In the genomic region with DNA sequence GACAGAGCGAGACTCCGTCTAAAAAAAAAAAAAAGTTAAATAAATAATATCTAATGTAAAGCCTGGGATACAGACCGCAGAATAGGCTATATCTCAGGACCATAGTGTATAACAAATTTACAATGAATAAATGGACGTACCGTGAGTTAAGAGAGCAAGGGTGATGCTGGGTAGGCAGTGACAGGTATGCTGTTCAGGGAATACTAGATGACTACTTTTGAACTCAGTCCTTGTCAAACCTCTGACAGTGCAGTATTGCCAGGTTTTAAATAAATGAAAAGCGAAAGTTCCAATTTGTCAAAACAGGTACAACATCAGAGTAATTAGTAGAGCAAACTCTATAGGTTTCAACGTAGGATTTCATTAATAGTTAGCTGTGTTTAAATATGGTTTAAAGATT, we compare ENCODE assay signal across 33 cellular contexts.
"Had no signal": no experiment of that assay in that cellular context is flagged by ENCODE, and none has a peak within 500 bp of the region (broad histone marks: within the 10 kb centered on the region; RNA-seq: fewer than 3 reads in every experiment).

No MANE protein-coding gene starts in this region.

- H3K4me2 ChIP-seq: PC-9 had no signal

- H3K27ac ChIP-seq: PC-9, RWPE1, SJCRH30, SK-N-MC had no signal

- H3K36me3 ChIP-seq: MG63, SJCRH30 had no signal

- H3K27me3 ChIP-seq: MG63, SJCRH30 had no signal

- H3K9me3 ChIP-seq: MG63, SJCRH30 had no signal

- H3K4me3 ChIP-seq: MG63, PC-9, SJCRH30, SK-N-MC had no signal

- DNase-seq: Kasumi-1, MG63, NCI-H1048, NCI-H1092 treated with DMSO at 0.1 percent for 48 hours, NCI-H1105 treated with DMSO at 0.1 percent for 48 hours, NCI-H1417, NCI-H1436, NCI-H146, NCI-H1694, NCI-H187, NCI-H1930, NCI-H2029 treated with DMSO at 0.1 percent for 48 hours, NCI-H2081 treated with DMSO at 0.1 percent for 48 hours, NCI-H2107, NCI-H2171, NCI-H226, NCI-H446 treated with DMSO at 0.1 percent for 48 hours, NCI-H510A, NCI-H524, NCI-H526, NCI-H69, NCI-H748 treated with DMSO at 0.1 percent for 48 hours, NCI-H82, PC-9, SHP77, SIG-M5, SJCRH30 had no signal

- FAIRE-seq: RCC 7860 had no signal

- H2AFZ ChIP-seq: PC-9 had no signal

- H3K4me1 ChIP-seq: SJCRH30 had no signal

- ATAC-seq: Panc1, Right ventricle myocardium inferior, SK-N-SH treated with all-trans-retinoic acid at 6 μM for 48 hours had no signal
